3 cellular contexts compared by ENCODE assay signal in genomic region chr16:59773330-59773729, GRCh38.
"Had no signal": no experiment of that assay in that cellular context is flagged by ENCODE, and none has a peak within 500 bp of the region (broad histone marks: within the 10 kb centered on the region; RNA-seq: fewer than 3 reads in every experiment).

No MANE protein-coding gene starts in this region.

- H3K4me3 ChIP-seq: GM12878 had no signal

- DNase-seq: GDM1, GF-D8 had no signal

- ATAC-seq: GM12878 had no signal
